Comparison of ENCODE assay signal across 21 cellular contexts in the genomic region with DNA sequence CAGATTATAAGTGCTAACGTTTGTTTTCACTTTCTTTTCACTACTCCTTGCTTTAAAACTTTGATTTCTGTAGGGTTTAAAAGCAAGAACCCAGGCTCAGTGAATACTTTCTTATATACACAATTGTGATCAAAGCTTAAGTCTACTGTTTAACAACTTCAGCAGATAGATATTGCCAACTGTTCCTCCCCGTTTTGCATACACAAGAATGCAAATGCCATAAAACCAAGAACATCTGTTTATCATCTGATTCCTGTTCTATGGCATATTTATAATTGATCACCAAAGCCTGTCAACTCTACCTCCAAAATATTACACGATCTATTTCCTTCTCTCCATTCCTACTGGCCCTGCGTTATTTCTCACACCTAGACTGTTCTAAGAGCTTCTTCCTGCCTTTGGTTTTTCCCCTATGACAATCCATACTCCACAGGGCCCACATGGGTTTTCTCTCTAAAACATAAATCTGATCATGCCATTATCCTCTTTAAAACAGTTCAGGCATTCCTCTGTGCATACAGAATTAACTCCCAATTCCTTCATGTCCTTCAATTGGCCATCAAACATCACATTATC. TPM values are rescaled to one million over a fixed set of nuclear protein-coding genes. Genes with fewer than 3 reads are reported as not detected.
DNase-seq lines count a peak whose midpoint lies in the region; ATAC-seq, FAIRE-seq and TF ChIP-seq lines count a peak whose summit lies in the region.
"Had no signal": no experiment of that assay in that cellular context is flagged by ENCODE, and none has a peak within 500 bp of the region (broad histone marks: within the 10 kb centered on the region; RNA-seq: fewer than 3 reads in every experiment).

No MANE protein-coding gene starts in this region.

- H3K14ac ChIP-seq in mesenchymal stem cell (ENCODE audit: low read length in 2 of 2): no peak overlapping the region

- no peaks in the 10 kb centered on the region for H3K36me3 ChIP-seq in mesenchymal stem cell (ENCODE audit: control insufficient read depth in 1 of 2, insufficient read depth in 2 of 2, low read depth in 1 of 2, low read length in 2 of 2)
- H3K36me3 ChIP-seq in aorta (ENCODE audit: control insufficient read depth in 1 of 2, insufficient read depth in 2 of 2, low read length in 1 of 2): no peaks in the 10 kb centered on the region
- H3K36me3 ChIP-seq in left ventricle myocardium inferior: no peaks in the 10 kb centered on the region
- H3K36me3 ChIP-seq: sigmoid colon, SJCRH30, transverse colon had no signal

- no peaks in the 10 kb centered on the region for H3K79me1 ChIP-seq in mesenchymal stem cell (replicated peaks; ENCODE audit: low read length, poor library complexity, severe bottlenecking)

- no peak overlapping the region for H2BK120ac ChIP-seq in mesenchymal stem cell (ENCODE audit: low read depth, low read length)

- POLR2A ChIA-PET in CD4-positive, alpha-beta T cell (lab: Charles Lee): interaction anchor here (0.7 kb wide), 1 partner anchor 15 kb away, joined by 4 read pairs; no protein-coding TSS in a partner anchor
- POLR2A ChIA-PET in WTC11 (lab: Charles Lee): no interaction called here

- H3K4ac ChIP-seq in mesenchymal stem cell (ENCODE audit: low read depth in 1 of 2, low read length in 2 of 2): no peak overlapping the region

- H3K4me1 ChIP-seq in mesenchymal stem cell (ENCODE audit: control insufficient read depth, insufficient read depth, low read depth, low read length): peaks cover 7% of the 10 kb centered on the region
- H3K4me1 ChIP-seq in aorta (ENCODE audit: control insufficient read depth in 1 of 2, insufficient read depth in 2 of 2, low read length in 2 of 2): peaks cover 0 to 5% of the 10 kb centered on the region in 2 donors
- H3K4me1 ChIP-seq in left ventricle myocardium inferior: peaks cover 95% of the 10 kb centered on the region
- H3K4me1 ChIP-seq: SJCRH30 had no signal

- peak overlapping the region; percentile 12 for H3K4me3 Mint-ChIP-seq in CD4-positive, alpha-beta T cell
- H3K4me3 Mint-ChIP-seq in WTC11: no peak overlapping the region
- H3K4me3 Mint-ChIP-seq: activated CD4-positive, alpha-beta T cell treated with anti-CD3 and anti-CD28 coated beads, Interleukin-2, amount 10 ng/mL, durations not matched to agents 24 days and 14 days; H9; nephron progenitor cell had no signal

- no peaks in the 10 kb centered on the region for H3K9me3 ChIP-seq in CD4-positive, alpha-beta T cell (ENCODE audit: control insufficient read depth, low read length)
- no peaks in the 10 kb centered on the region for H3K9me3 ChIP-seq in mesenchymal stem cell (ENCODE audit: control insufficient read depth, low read length)
- no peaks in the 10 kb centered on the region for H3K9me3 ChIP-seq in aorta (ENCODE audit: control insufficient read depth, low read length)
- H3K9me3 ChIP-seq in left ventricle myocardium inferior (replicated peaks): no peaks in the 10 kb centered on the region
- H3K9me3 ChIP-seq: sigmoid colon, SJCRH30, transverse colon had no signal

- CTCF ChIA-PET in CD4-positive, alpha-beta T cell (lab: Charles Lee): interaction anchor here (0.7 to 1.2 kb wide), 2 partner anchors 16 to 18 kb away, joined by 3 to 4 read pairs; no protein-coding TSS in a partner anchor
- CTCF ChIA-PET in WTC11 (lab: Charles Lee): interaction anchor here (0.6 kb wide), 1 partner anchor 274 kb away, joined by 3 read pairs; no protein-coding TSS in a partner anchor

- no peaks in the 10 kb centered on the region for H3K27me3 ChIP-seq in CD4-positive, alpha-beta T cell (ENCODE audit: control insufficient read depth, insufficient read depth, low read length)
- H3K27me3 ChIP-seq in mesenchymal stem cell (ENCODE audit: control insufficient read depth in 1 of 2, insufficient read depth in 1 of 2, low read length in 2 of 2): no peaks in the 10 kb centered on the region
- no peaks in the 10 kb centered on the region for H3K27me3 ChIP-seq in aorta (ENCODE audit: control insufficient read depth in 1 of 2, insufficient read depth in 2 of 2, low read length in 1 of 2)
- no peaks in the 10 kb centered on the region for H3K27me3 ChIP-seq in left ventricle myocardium inferior (ENCODE audit: low read depth)
- H3K27me3 ChIP-seq: foreskin keratinocyte, sigmoid colon, SJCRH30, transverse colon had no signal

- no peaks in the 10 kb centered on the region for H3K27me3 Mint-ChIP-seq in CD4-positive, alpha-beta T cell
- no peaks in the 10 kb centered on the region for H3K27me3 Mint-ChIP-seq in WTC11 (ENCODE audit: low read depth)
- H3K27me3 Mint-ChIP-seq: activated CD4-positive, alpha-beta T cell treated with anti-CD3 and anti-CD28 coated beads, Interleukin-2, amount 10 ng/mL, durations not matched to agents 24 days and 14 days; brain; progenitor cell of endocrine pancreas had no signal

- no peak overlapping the region for H3K23ac ChIP-seq in mesenchymal stem cell (ENCODE audit: low read length in 2 of 2)

- H4K91ac ChIP-seq in mesenchymal stem cell (ENCODE audit: low read length): no peak overlapping the region

- H3K27ac ChIP-seq in CD4-positive, alpha-beta T cell (ENCODE audit: low read depth, low read length): no peak overlapping the region
- H3K27ac ChIP-seq in mesenchymal stem cell (ENCODE audit: low read length, poor library complexity, severe bottlenecking): no peak overlapping the region
- no peak overlapping the region for H3K27ac ChIP-seq in aorta (ENCODE audit: low read depth in 1 of 2, low read length in 2 of 2)
- H3K27ac ChIP-seq in left ventricle myocardium inferior (replicated peaks): no peak overlapping the region
- H3K27ac ChIP-seq: epithelial cell of prostate, foreskin keratinocyte, SJCRH30 had no signal

- peak overlapping the region; percentile 1 for H3K27ac Mint-ChIP-seq in CD4-positive, alpha-beta T cell
- peak overlapping the region; percentile 47; the same call in 1 of the 2 replicates for H3K27ac Mint-ChIP-seq in WTC11
- H3K27ac Mint-ChIP-seq: activated CD4-positive, alpha-beta T cell treated with anti-CD3 and anti-CD28 coated beads, Interleukin-2, amount 10 ng/mL, durations not matched to agents 24 days and 14 days; progenitor cell of endocrine pancreas had no signal

- H3K4me2 ChIP-seq in mesenchymal stem cell (ENCODE audit: low read length, poor library complexity, severe bottlenecking): no peak overlapping the region

- H3K4me3 ChIP-seq in AG10803 (ENCODE audit: low read length): no peak overlapping the region; the same call in 1 of the 2 replicates
- H3K4me3 ChIP-seq in mesenchymal stem cell (ENCODE audit: insufficient read depth in 1 of 2, low read depth in 1 of 2, low read length in 2 of 2): peak overlapping the region in 1 of 2 experiments; percentile 22
- no peak overlapping the region for H3K4me3 ChIP-seq in aorta (ENCODE audit: low read length in 2 of 2)
- H3K4me3 ChIP-seq in left ventricle myocardium inferior: no peak overlapping the region
- H3K4me3 ChIP-seq: SJCRH30, transverse colon had no signal

- no peaks in the 10 kb centered on the region for H3K36me3 Mint-ChIP-seq in CD4-positive, alpha-beta T cell (ENCODE audit: low read depth)
- H3K36me3 Mint-ChIP-seq in WTC11: no peaks in the 10 kb centered on the region
- H3K36me3 Mint-ChIP-seq: brain had no signal

- no peak overlapping the region for H3K9ac ChIP-seq in mesenchymal stem cell (ENCODE audit: low read length)

- no peak overlapping the region for H2BK5ac ChIP-seq in mesenchymal stem cell (ENCODE audit: low read depth, low read length, poor library complexity, severe bottlenecking)

- H2BK12ac ChIP-seq in mesenchymal stem cell (ENCODE audit: low read length in 2 of 2): no peak overlapping the region

- no peaks in the 10 kb centered on the region for H3K9me3 Mint-ChIP-seq in CD4-positive, alpha-beta T cell
- H3K9me3 Mint-ChIP-seq in WTC11: no peaks in the 10 kb centered on the region
- H3K9me3 Mint-ChIP-seq: activated CD4-positive, alpha-beta T cell treated with anti-CD3 and anti-CD28 coated beads, Interleukin-2, amount 10 ng/mL, durations not matched to agents 24 days and 14 days; brain; H9; nephron progenitor cell had no signal

- no peak overlapping the region for H3K18ac ChIP-seq in mesenchymal stem cell (ENCODE audit: low read depth in 1 of 2, low read length in 2 of 2)

- no peak overlapping the region for H2BK15ac ChIP-seq in mesenchymal stem cell (ENCODE audit: low read depth, poor library complexity, severe bottlenecking)

- H4K8ac ChIP-seq in mesenchymal stem cell (ENCODE audit: low read length): no peak overlapping the region

- no peak overlapping the region for H2AFZ ChIP-seq in mesenchymal stem cell (ENCODE audit: low read depth, low read length)

- no peak overlapping the region for H2AK5ac ChIP-seq in mesenchymal stem cell (ENCODE audit: low read length, severe bottlenecking)

- intact Hi-C loops in CD4-positive, alpha-beta T cell (cut with DNase I, micrococcal nuclease): loop anchor here in 1 of 2 experiments (2.0 kb wide), 1 partner anchor 15 kb away; a partner anchor contains a TSS
- intact Hi-C loops in aorta (cut with DNase I): no loop called here
- intact Hi-C loops in left ventricle myocardium inferior (cut with micrococcal nuclease): no loop called here

- TF ChIP-seq CTCF in AG10803 (conservative IDR thresholded peaks at IDR 0.05; ENCODE audit: low read length) (no peak), WTC11 (IDR thresholded peaks at IDR 0.05) (no peak), left ventricle myocardium inferior (IDR thresholded peaks at IDR 0.05; ENCODE audit: borderline replicate concordance) (no peak)
- TF ChIP-seq CTCF in CD4-positive, alpha-beta T cell (IDR thresholded peaks at IDR 0.05): no peak

- H3K4me1 Mint-ChIP-seq in CD4-positive, alpha-beta T cell (ENCODE audit: low read depth): peaks cover 37% of the 10 kb centered on the region
- peaks cover 53% of the 10 kb centered on the region for H3K4me1 Mint-ChIP-seq in WTC11

- no peak for FAIRE-seq in RCC 7860 (lab: Jason Lieb, UNC)

- DNase-seq in AG10803 (ENCODE audit: low read depth) (peak; percentile 64), WTC11 (ENCODE audit: low spot score) (no peak), mesenchymal stem cell (peak; percentile 55), aorta (no peak), left ventricle myocardium inferior (no peak), RCC 7860 (ENCODE audit: low spot score) (no peak)
- DNase-seq in CD4-positive, alpha-beta T cell: no peak
- DNase-seq: activated CD4-positive, alpha-beta T cell treated with anti-CD3 and anti-CD28 coated beads, Interleukin-2, amount 10 ng/mL, durations not matched to agents 24 days and 14 days; activated CD8-positive, alpha-beta memory T cell treated with anti-CD3 and anti-CD28 coated beads, Interleukin-2, amount 50 U/mL, for 4 hours; foreskin keratinocyte; H9; Karpas-422; NCI-H510A; nephron progenitor cell; sigmoid colon; SJCRH30; transverse colon had no signal

- WGBS in mesenchymal stem cell: 38% methylated on average over 4 of the region's 4 CpGs
- WGBS in aorta, 2 donors: 54 to 56% methylated on average over 4 of the region's 4 CpGs

- ATAC-seq in CD4-positive, alpha-beta T cell (ENCODE audit: poor library complexity): no peak
- no peak for ATAC-seq in WTC11
- ATAC-seq in aorta (ENCODE audit: low FRiP score): no peak
- ATAC-seq in GM19467 (IDR thresholded peaks at IDR 0.05; ENCODE audit: unreplicated experiment): no peak
- ATAC-seq: foreskin keratinocyte had no signal

RNA-seq across cellular contexts. Expression of a gene that starts 15.9 kb away (rescaled TPM):
- total RNA-seq in CD4-positive, alpha-beta T cell: 100 to 1,000 TPM; 203 to 208 TPM
- 53.3 to 80.5 TPM (median 55.5 TPM) in 3 replicates for total RNA-seq in WTC11 (2021)
- polyA plus RNA-seq in mesenchymal stem cell (2013, experiment 1 of 2): 24.7 TPM
- 25.6 TPM for polyA plus RNA-seq in mesenchymal stem cell (2013, experiment 2 of 2)
- 100 to 1,000 TPM; 198 to 215 TPM for total RNA-seq in aorta
- polyA plus RNA-seq in aorta: 10 to 100 TPM; 16.7 to 30.1 TPM
- total RNA-seq in left ventricle myocardium inferior: 55.0 TPM

Comparison
In these comparisons a context has a peak if more than half of its experiments do, and no peak if none do; other contexts are left out.
1. DNase-seq: peak in AG10803 (single experiment) and mesenchymal stem cell (single experiment); none in CD4-positive, alpha-beta T cell (0 of 10), WTC11 (single experiment), aorta (0 of 2), left ventricle myocardium inferior (single experiment) and RCC 7860 (single experiment).